In genomic region chr11:62176766-62177165, GRCh38 we compare ENCODE assay signal across 8 cellular contexts. TPM values are rescaled to one million over a fixed set of nuclear protein-coding genes. Genes with fewer than 3 reads are reported as not detected.
"Had no signal": no experiment of that assay in that cellular context is flagged by ENCODE, and none has a peak within 500 bp of the region (broad histone marks: within the 10 kb centered on the region; RNA-seq: fewer than 3 reads in every experiment).

No MANE protein-coding gene starts in this region.

- ATAC-seq: GM23338, K562 had no signal

- H3K4me3 ChIP-seq: GM23338, K562 had no signal

- DNase-seq: H9, HCEC 1CT, IMR-90, KG1 had no signal

RNA-seq across cellular contexts. Expression of gene SCGB1D1, which starts 13.2 kb away (rescaled TPM):
- total RNA-seq: GM23338, H1, H9, HT1080, IMR-90, K562 had no signal

RNA-seq across cellular contexts. Expression of gene SCGB2A1, which starts 31.7 kb away (rescaled TPM):
- total RNA-seq: GM23338, H1, H9, HT1080, IMR-90, K562 had no signal
